Comparison of ENCODE assay signal across 8 cellular contexts in the genomic region with DNA sequence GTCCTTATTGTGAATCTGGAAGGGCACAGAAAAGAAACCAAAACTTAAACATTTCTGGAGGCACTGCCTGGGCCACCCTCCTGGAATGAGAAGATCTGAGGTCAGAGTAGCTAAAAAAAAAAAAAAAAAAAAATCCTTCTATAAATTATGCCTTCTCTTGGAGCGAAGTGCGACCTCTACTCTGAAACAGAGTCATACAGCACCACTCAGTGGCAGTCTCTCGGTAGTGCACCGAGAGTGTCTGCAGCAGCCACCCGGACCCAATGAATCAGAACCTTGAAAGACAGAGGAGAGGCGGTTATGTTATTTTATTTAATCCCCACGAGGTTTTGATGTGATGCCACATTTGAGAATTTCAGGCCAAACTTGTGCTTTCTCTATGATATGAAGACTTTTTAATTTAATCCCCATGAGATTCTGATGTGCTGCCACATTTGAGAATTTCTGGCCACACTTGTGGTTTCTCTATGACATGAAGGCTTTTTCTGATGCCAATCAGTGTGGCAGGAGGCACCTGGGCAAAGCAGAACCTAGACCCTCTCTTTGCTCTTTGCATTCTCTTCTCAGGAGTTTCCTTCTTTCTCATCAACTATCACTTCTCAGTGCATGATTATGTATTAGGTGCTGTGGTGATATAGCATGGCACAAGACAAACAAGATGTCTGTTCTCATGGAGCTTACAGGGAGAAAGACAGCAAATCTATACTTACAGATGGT. TPM values are rescaled to one million over a fixed set of nuclear protein-coding genes. Genes with fewer than 3 reads are reported as not detected.
DNase-seq lines count a peak whose midpoint lies in the region; ATAC-seq, FAIRE-seq and TF ChIP-seq lines count a peak whose summit lies in the region.

No MANE protein-coding gene starts in this region.

- H3K27me3 ChIP-seq in H1 (replicated peaks in 1 of 4; ENCODE audit: control insufficient read depth in 3 of 4, extremely low read depth in 1 of 4, insufficient read depth in 3 of 4, low read length in 3 of 4) (no peaks in the 10 kb centered on the region), mesendoderm (ENCODE audit: insufficient read depth, low read length, poor library complexity) (no peaks in the 10 kb centered on the region)

- H2AK5ac ChIP-seq in H1 (ENCODE audit: low read depth, low read length) (no peak overlapping the region), mesendoderm (ENCODE audit: low read length) (no peak overlapping the region)

- H3K56ac ChIP-seq in H1 (replicated peaks; ENCODE audit: insufficient read length, low read depth, low read length) (no peak overlapping the region), mesendoderm (ENCODE audit: low read length) (no peak overlapping the region)

- TF ChIP-seq CTCF in H1 (IDR thresholded peaks at IDR 0.05; ENCODE audit: control extremely low read depth in 1 of 3, insufficient read depth in 1 of 3, low read depth in 1 of 3, low read length in 3 of 3), result peak; percentile 50 to 68 (median 57)

- H2BK15ac ChIP-seq in H1 (ENCODE audit: low read length), result no peak overlapping the region
- no peak overlapping the region for H2BK15ac ChIP-seq in mesendoderm (replicated peaks; ENCODE audit: low read depth)

- peak; percentile 42 for FAIRE-seq in H1 (lab: Jason Lieb, UNC)

- H3K23me2 ChIP-seq in H1 (ENCODE audit: low read depth, low read length), result no peaks in the 10 kb centered on the region

- no peak overlapping the region for H3K14ac ChIP-seq in H1 (ENCODE audit: insufficient read length)

- H2BK5ac ChIP-seq in H1 (ENCODE audit: low read depth, low read length), result no peak overlapping the region
- H2BK5ac ChIP-seq in mesendoderm (ENCODE audit: low read length), result no peak overlapping the region

- H3K18ac ChIP-seq in H1 (ENCODE audit: extremely low read depth, low read length) (no peak overlapping the region), mesendoderm (ENCODE audit: low read length) (no peak overlapping the region)

- DNase-seq in AG08395 (ENCODE audit: low spot score) (peak; percentile 69), NCI-H2029 treated with DMSO at 0.1 percent for 48 hours (lab: John Stamatoyannopoulos, UW) (peak; percentile 17), H1 (ENCODE audit: low read depth in 1 of 2, low spot score in 2 of 2) (peak in 1 of 2 experiments; percentile 59), mesendoderm (peak; percentile 52), substantia nigra (lab: John Stamatoyannopoulos, UW) (peak in 35 of 49 donors; percentile 0 to 47 (median 13)), GF-D8 (lab: John Stamatoyannopoulos, UW) (no peak)
- DNase-seq in activated CD4-positive, alpha-beta T cell treated with anti-CD3 and anti-CD28 coated beads for 24 hours (ENCODE audit: low read depth in 2 of 2), result peak; percentile 12 to 33

- no peak for TF ChIP-seq EP300 in H1 (IDR thresholded peaks at IDR 0.05; ENCODE audit: borderline replicate concordance in 1 of 2, low read depth in 2 of 2, low read length in 2 of 2)

- TF ChIP-seq RAD21 in H1 (IDR thresholded peaks at IDR 0.05 in 1 of 2, conservative IDR thresholded peaks at IDR 0.05 in 1 of 2; ENCODE audit: low read depth in 2 of 2, low read length in 2 of 2), result peak; percentile 76 to 84

- no peaks in the 10 kb centered on the region for H3K36me3 ChIP-seq in H1 (ENCODE audit: control insufficient read depth in 2 of 4, insufficient read depth in 4 of 4, low read length in 3 of 4)
- H3K36me3 ChIP-seq in mesendoderm (ENCODE audit: control insufficient read depth, insufficient read depth, low read length), result no peaks in the 10 kb centered on the region

- H4K20me1 ChIP-seq in H1 (replicated peaks in 1 of 2; ENCODE audit: control insufficient read depth in 1 of 2, insufficient read depth in 2 of 2, low read length in 2 of 2), result no peaks in the 10 kb centered on the region

- H4K5ac ChIP-seq in H1 (ENCODE audit: insufficient read length, low read depth, low read length) (no peak overlapping the region), mesendoderm (ENCODE audit: low read length) (no peak overlapping the region)

- POLR2A ChIA-PET in H1 (lab: Charles Lee; ENCODE audit: partially characterized antibody), result no interaction called here

- H4K8ac ChIP-seq in H1 (ENCODE audit: extremely low read depth, insufficient read depth, low read length) (no peak overlapping the region), mesendoderm (ENCODE audit: low read depth, low read length) (no peak overlapping the region)

- H3K79me1 ChIP-seq in H1 (ENCODE audit: low read depth, low read length) (no peaks in the 10 kb centered on the region), mesendoderm (ENCODE audit: low read length) (no peaks in the 10 kb centered on the region)

- H3K9me3 ChIP-seq in H1 (ENCODE audit: insufficient read depth in 2 of 2, low read depth in 1 of 2, low read length in 1 of 2), result no peaks in the 10 kb centered on the region

- H3K23ac ChIP-seq in H1 (ENCODE audit: insufficient read length) (no peak overlapping the region), mesendoderm (ENCODE audit: low read length) (no peak overlapping the region)

- H3K4me3 ChIP-seq in H1 (ENCODE audit: extremely low read depth in 1 of 4, insufficient read depth in 2 of 4, low read depth in 3 of 4, low read length in 4 of 4) (no peak overlapping the region), mesendoderm (ENCODE audit: low read length) (no peak overlapping the region)

- no peak overlapping the region for H2BK20ac ChIP-seq in H1 (ENCODE audit: low read length)

- no peak overlapping the region for H3K27ac ChIP-seq in H1 (ENCODE audit: low read depth, low read length)
- no peak overlapping the region for H3K27ac ChIP-seq in mesendoderm (ENCODE audit: low read depth, low read length)
- H3K27ac ChIP-seq in substantia nigra (ENCODE audit: low read depth, low read length, poor library complexity, severe bottlenecking), result no peak overlapping the region

- no peak overlapping the region for H2AFZ ChIP-seq in H1 (ENCODE audit: low read length)

- H3K9ac ChIP-seq in H1 (replicated peaks in 1 of 4; ENCODE audit: extremely low read depth in 1 of 4, low read depth in 3 of 4, low read length in 3 of 4), result no peak overlapping the region
- H3K9ac ChIP-seq in mesendoderm (ENCODE audit: low read length), result no peak overlapping the region

- H2BK120ac ChIP-seq in H1 (replicated peaks; ENCODE audit: low read depth, low read length) (no peak overlapping the region), mesendoderm (ENCODE audit: low read depth, low read length) (no peak overlapping the region)

- WGBS in H1 (ENCODE audit: extremely low coverage in 1 of 2, insufficient coverage in 1 of 2, insufficient read length in 1 of 2, insufficient replicate concordance in 2 of 2, low coverage in 1 of 2, low lambda C conversion rate in 2 of 2, missing lambda C conversion rate in 1 of 2), 2 experiments, result 14% methylated on average over 5 of the region's 7 CpGs; no CpG with 5 or more reads in 1 of the 2 experiments
- no CpG with 5 or more reads among the region's 7 CpGs for WGBS in mesendoderm (ENCODE audit: extremely low coverage, insufficient coverage, low lambda C conversion rate)

- no peaks in the 10 kb centered on the region for H3K79me2 ChIP-seq in H1 (ENCODE audit: control insufficient read depth in 1 of 2, insufficient read depth in 2 of 2, low read length in 2 of 2)
- no peaks in the 10 kb centered on the region for H3K79me2 ChIP-seq in mesendoderm (ENCODE audit: control insufficient read depth, insufficient read depth, low read length)

- no peak overlapping the region for H2BK12ac ChIP-seq in H1 (ENCODE audit: low read depth, low read length)

- H3K4me2 ChIP-seq in H1 (ENCODE audit: insufficient read depth in 1 of 2, low read depth in 2 of 2, low read length in 2 of 2), result no peak overlapping the region
- H3K4me2 ChIP-seq in mesendoderm (ENCODE audit: low read length), result no peak overlapping the region

- H3K4me1 ChIP-seq in H1 (replicated peaks in 1 of 4; ENCODE audit: control insufficient read depth in 3 of 4, insufficient read depth in 4 of 4, low read length in 3 of 4), result peaks cover 0 to 3% (median 0%) of the 10 kb centered on the region in 4 experiments; a peak in 2 of 7 replicates
- no peaks in the 10 kb centered on the region for H3K4me1 ChIP-seq in mesendoderm (ENCODE audit: control insufficient read depth, low read depth, low read length)

- CTCF ChIA-PET in H1 (lab: Charles Lee; ENCODE audit: partially characterized antibody), result interaction anchor here (0.5 to 4.3 kb wide), 17 partner anchors 9 to 222 kb away, joined by 3 to 30 read pairs (median 4); no protein-coding TSS in a partner anchor

- peak; percentile 68 for ATAC-seq in GM18511 (IDR thresholded peaks at IDR 0.05; ENCODE audit: unreplicated experiment)

- no peak for TF ChIP-seq POLR2A in H1 (IDR thresholded peaks at IDR 0.05; ENCODE audit: control extremely low read depth in 1 of 2, low read depth in 2 of 2, low read length in 2 of 2)

- no peak overlapping the region for H3K4ac ChIP-seq in H1 (replicated peaks; ENCODE audit: insufficient read length, low read depth, low read length)
- H3K4ac ChIP-seq in mesendoderm (ENCODE audit: low read depth, low read length), result no peak overlapping the region

- no peak overlapping the region for H4K91ac ChIP-seq in H1 (replicated peaks; ENCODE audit: insufficient read length, low read length)

TF ChIP-seq in H1, 55 proteins besides CTCF, POLR2A, EP300 and RAD21 (continues in another document):
- TF ChIP-seq EZH2 (IDR thresholded peaks at IDR 0.05; ENCODE audit: low read depth, low read length, severe bottlenecking) (no peak), KDM5A (IDR thresholded peaks at IDR 0.05; ENCODE audit: low read length) (no peak), FOSL1 (IDR thresholded peaks at IDR 0.05; ENCODE audit: insufficient read depth, low read depth, low read length) (no peak), EGR1 (IDR thresholded peaks at IDR 0.05; ENCODE audit: borderline replicate concordance, low read depth, low read length) (no peak), SAP30 (IDR thresholded peaks at IDR 0.05; ENCODE audit: insufficient read depth, insufficient replicate concordance, low read length) (no peak), ASH2L (IDR thresholded peaks at IDR 0.05; ENCODE audit: low read length) (no peak), BRCA1 (IDR thresholded peaks at IDR 0.05; ENCODE audit: low read depth, low read length) (no peak)

RNA-seq across cellular contexts. Expression of gene CT47C1, which starts 5.6 kb away (rescaled TPM):
- total RNA-seq in H1 (2021; fragmentation: NEBNext Ultra II Directional; extraction: Animal tissue kit (Norgen Biotek cat#: 25700)), result not detected in 2 replicates
- not detected in 2 replicates for polyA plus RNA-seq in H1 (2011; rRNA removed)
- polyA plus RNA-seq in H1 (2011; cell fraction: cytosol; rRNA removed), result not detected
- not detected for polyA plus RNA-seq in H1 (2011; cell fraction: nucleus; rRNA removed)
- polyA plus RNA-seq in H1 (2012, experiment 1 of 2), result not detected in 4 replicates
- polyA plus RNA-seq in H1 (2012, experiment 2 of 2), result not detected
- polyA plus RNA-seq in H1 (2013, experiment 1 of 2), result not detected
- not detected for polyA plus RNA-seq in H1 (2013, experiment 2 of 2)
- not detected in 2 replicates for polyA minus RNA-seq in H1 (2011; rRNA and poly(A)+ RNA removed)
- not detected for polyA minus RNA-seq in H1 (2011; cell fraction: cytosol; rRNA and poly(A)+ RNA removed)
- not detected for polyA minus RNA-seq in H1 (2011; cell fraction: nucleus; rRNA and poly(A)+ RNA removed)
- polyA plus RNA-seq in mesendoderm (2013, experiment 1 of 2), result not detected
- not detected for polyA plus RNA-seq in mesendoderm (2013, experiment 2 of 2)
